ENCODE assay signal across 13 cellular contexts in the genomic region with DNA sequence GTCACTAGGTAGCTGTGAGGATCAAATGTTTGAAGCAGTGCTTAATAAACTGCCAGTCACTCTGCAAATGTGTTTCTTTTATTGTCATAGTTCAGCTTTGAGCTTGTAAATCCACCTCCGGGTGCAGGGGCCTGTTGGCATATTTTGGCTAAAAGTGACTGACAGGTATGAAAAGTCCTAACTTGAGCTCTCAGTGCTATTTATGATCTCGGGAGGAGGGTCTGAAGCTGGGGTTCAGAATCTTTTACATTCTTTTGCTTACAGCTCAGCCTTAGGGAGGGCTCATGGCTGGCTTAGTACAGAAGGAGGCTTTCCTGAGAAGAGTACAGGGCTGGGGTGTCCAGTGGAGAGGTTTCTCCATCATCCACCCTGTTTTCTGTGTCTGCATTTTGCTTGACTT.
DNase-seq lines count a peak whose midpoint lies in the region; ATAC-seq and TF ChIP-seq lines count a peak whose summit lies in the region.
"Had no signal": no experiment of that assay in that cellular context is flagged by ENCODE, and none has a peak within 500 bp of the region (broad histone marks: within the 10 kb centered on the region; RNA-seq: fewer than 3 reads in every experiment).

No MANE protein-coding gene starts in this region.

- no peak for DNase-seq in activated T-cell treated with anti-CD3 and anti-CD28 coated beads, Interleukin-2, amount 50 U/mL, for 24 hours
- no peak for DNase-seq in activated T-cell treated with anti-CD3 and anti-CD28 coated beads for 4 hours
- peak in 1 of 2 donors; percentile 60 for DNase-seq in stimulated activated effector memory CD8-positive, alpha-beta T cell treated with anti-CD3 and anti-CD28 coated beads, Interleukin-12 subunit alpha, Interleukin-12 subunit beta, amount 100 ng/mL, for 72 hours (ENCODE audit: low spot score in 2 of 2)
- DNase-seq: activated gamma-delta T cell; left ventricle myocardium inferior; NCI-H2081; Peyer's patch; stimulated activated CD4-positive, alpha-beta T cell treated with anti-CD3 and anti-CD28 coated beads, Interleukin-2, amount 100 ng/mL, for 24 hours had no signal

- no peak overlapping the region for H3K4me3 ChIP-seq in SU-DHL-6 (ENCODE audit: insufficient read depth, low read length, poor library complexity, severe bottlenecking)

- H2AFZ ChIP-seq in SU-DHL-6 (ENCODE audit: low read depth, low read length, severe bottlenecking): no peak overlapping the region

- TF ChIP-seq CTCF in SU-DHL-6 (IDR thresholded peaks at IDR 0.05; ENCODE audit: insufficient read depth, low read length, poor library complexity, severe bottlenecking): no peak

- H3K36me3 ChIP-seq in SU-DHL-6 (ENCODE audit: low read length): no peaks in the 10 kb centered on the region
- H3K36me3 ChIP-seq: left ventricle myocardium inferior, Peyer's patch had no signal

- no peak for ATAC-seq in stimulated activated effector memory CD8-positive, alpha-beta T cell treated with anti-CD3 and anti-CD28 coated beads, Interleukin-12 subunit alpha, Interleukin-12 subunit beta, amount 100 ng/mL, for 72 hours
- ATAC-seq in HG03097 (IDR thresholded peaks at IDR 0.05; ENCODE audit: low FRiP score, unreplicated experiment): no peak
- no peak for ATAC-seq in HG03039 (IDR thresholded peaks at IDR 0.05; ENCODE audit: unreplicated experiment)
- no peak for ATAC-seq in HG02852 (IDR thresholded peaks at IDR 0.05; ENCODE audit: unreplicated experiment)

- H3K79me2 ChIP-seq in SU-DHL-6 (ENCODE audit: insufficient read depth, low read length): no peaks in the 10 kb centered on the region

- peak overlapping the region; percentile 71 for H3K4me2 ChIP-seq in SU-DHL-6 (ENCODE audit: low read depth, low read length, poor library complexity, severe bottlenecking)

- intact Hi-C loops in dendritic cell treated with granulocyte-macrophage colony-stimulating factor and Interleukin-4, amounts not matched to agents 40 ng/mL and 50 ng/mL, for 4 days (cut with micrococcal nuclease): no loop called here

- no peaks in the 10 kb centered on the region for H3K9me3 Mint-ChIP-seq in activated T-cell treated with anti-CD3 and anti-CD28 coated beads, Interleukin-2, amount 50 U/mL, for 24 hours
- no peaks in the 10 kb centered on the region for H3K9me3 Mint-ChIP-seq in dendritic cell treated with granulocyte-macrophage colony-stimulating factor and Interleukin-4, amounts not matched to agents 40 ng/mL and 50 ng/mL, for 4 days
- H3K9me3 Mint-ChIP-seq in stimulated activated effector memory CD8-positive, alpha-beta T cell treated with anti-CD3 and anti-CD28 coated beads, Interleukin-12 subunit alpha, Interleukin-12 subunit beta, amount 100 ng/mL, for 72 hours: no peaks in the 10 kb centered on the region

- H3K9me3 ChIP-seq in SU-DHL-6 (ENCODE audit: insufficient read depth, low read length): no peaks in the 10 kb centered on the region
- H3K9me3 ChIP-seq: left ventricle myocardium inferior, Peyer's patch had no signal

- no peak overlapping the region for H3K9ac ChIP-seq in SU-DHL-6 (ENCODE audit: low read length)

- no peaks in the 10 kb centered on the region for H3K27me3 ChIP-seq in SU-DHL-6 (ENCODE audit: low read length)
- H3K27me3 ChIP-seq: Peyer's patch had no signal

- no peaks in the 10 kb centered on the region for H4K20me1 ChIP-seq in SU-DHL-6 (ENCODE audit: low read depth, low read length)

- no peak overlapping the region for H3K27ac ChIP-seq in SU-DHL-6 (ENCODE audit: low read depth, low read length)
- H3K27ac ChIP-seq: left ventricle myocardium inferior had no signal

- H3K4me3 Mint-ChIP-seq in activated T-cell treated with anti-CD3 and anti-CD28 coated beads, Interleukin-2, amount 50 U/mL, for 24 hours: peak overlapping the region; percentile 75
- peak overlapping the region; percentile 84 for H3K4me3 Mint-ChIP-seq in dendritic cell treated with granulocyte-macrophage colony-stimulating factor and Interleukin-4, amounts not matched to agents 40 ng/mL and 50 ng/mL, for 4 days
- H3K4me3 Mint-ChIP-seq in stimulated activated effector memory CD8-positive, alpha-beta T cell treated with anti-CD3 and anti-CD28 coated beads, Interleukin-12 subunit alpha, Interleukin-12 subunit beta, amount 100 ng/mL, for 72 hours: peak overlapping the region; percentile 84

- peaks cover 39% of the 10 kb centered on the region for H3K36me3 Mint-ChIP-seq in activated T-cell treated with anti-CD3 and anti-CD28 coated beads, Interleukin-2, amount 50 U/mL, for 24 hours (ENCODE audit: low read depth)
- peaks cover 20% of the 10 kb centered on the region for H3K36me3 Mint-ChIP-seq in dendritic cell treated with granulocyte-macrophage colony-stimulating factor and Interleukin-4, amounts not matched to agents 40 ng/mL and 50 ng/mL, for 4 days (ENCODE audit: low read depth)
- peaks cover 58% of the 10 kb centered on the region for H3K36me3 Mint-ChIP-seq in stimulated activated effector memory CD8-positive, alpha-beta T cell treated with anti-CD3 and anti-CD28 coated beads, Interleukin-12 subunit alpha, Interleukin-12 subunit beta, amount 100 ng/mL, for 72 hours

- peaks cover 58% of the 10 kb centered on the region for H3K4me1 Mint-ChIP-seq in activated T-cell treated with anti-CD3 and anti-CD28 coated beads, Interleukin-2, amount 50 U/mL, for 24 hours (ENCODE audit: low read depth)
- H3K4me1 Mint-ChIP-seq in dendritic cell treated with granulocyte-macrophage colony-stimulating factor and Interleukin-4, amounts not matched to agents 40 ng/mL and 50 ng/mL, for 4 days (ENCODE audit: low read depth): peaks cover 79% of the 10 kb centered on the region
- peaks cover 60% of the 10 kb centered on the region for H3K4me1 Mint-ChIP-seq in stimulated activated effector memory CD8-positive, alpha-beta T cell treated with anti-CD3 and anti-CD28 coated beads, Interleukin-12 subunit alpha, Interleukin-12 subunit beta, amount 100 ng/mL, for 72 hours

- no peaks in the 10 kb centered on the region for H3K9me2 ChIP-seq in SU-DHL-6 (replicated peaks; ENCODE audit: insufficient read depth, low read length)

- peaks cover 14% of the 10 kb centered on the region for H3F3A ChIP-seq in SU-DHL-6 (ENCODE audit: insufficient read depth)

- H3K27me3 Mint-ChIP-seq in activated T-cell treated with anti-CD3 and anti-CD28 coated beads, Interleukin-2, amount 50 U/mL, for 24 hours: peaks cover 5% of the 10 kb centered on the region
- H3K27me3 Mint-ChIP-seq in dendritic cell treated with granulocyte-macrophage colony-stimulating factor and Interleukin-4, amounts not matched to agents 40 ng/mL and 50 ng/mL, for 4 days: no peaks in the 10 kb centered on the region

- H3K27ac Mint-ChIP-seq in activated T-cell treated with anti-CD3 and anti-CD28 coated beads, Interleukin-2, amount 50 U/mL, for 24 hours: peak overlapping the region; percentile 81
- H3K27ac Mint-ChIP-seq in dendritic cell treated with granulocyte-macrophage colony-stimulating factor and Interleukin-4, amounts not matched to agents 40 ng/mL and 50 ng/mL, for 4 days: peak overlapping the region; percentile 94
- H3K27ac Mint-ChIP-seq in stimulated activated effector memory CD8-positive, alpha-beta T cell treated with anti-CD3 and anti-CD28 coated beads, Interleukin-12 subunit alpha, Interleukin-12 subunit beta, amount 100 ng/mL, for 72 hours: peak overlapping the region; percentile 75
